Comparison of ENCODE assay signal across 8 cellular contexts in the genomic region with DNA sequence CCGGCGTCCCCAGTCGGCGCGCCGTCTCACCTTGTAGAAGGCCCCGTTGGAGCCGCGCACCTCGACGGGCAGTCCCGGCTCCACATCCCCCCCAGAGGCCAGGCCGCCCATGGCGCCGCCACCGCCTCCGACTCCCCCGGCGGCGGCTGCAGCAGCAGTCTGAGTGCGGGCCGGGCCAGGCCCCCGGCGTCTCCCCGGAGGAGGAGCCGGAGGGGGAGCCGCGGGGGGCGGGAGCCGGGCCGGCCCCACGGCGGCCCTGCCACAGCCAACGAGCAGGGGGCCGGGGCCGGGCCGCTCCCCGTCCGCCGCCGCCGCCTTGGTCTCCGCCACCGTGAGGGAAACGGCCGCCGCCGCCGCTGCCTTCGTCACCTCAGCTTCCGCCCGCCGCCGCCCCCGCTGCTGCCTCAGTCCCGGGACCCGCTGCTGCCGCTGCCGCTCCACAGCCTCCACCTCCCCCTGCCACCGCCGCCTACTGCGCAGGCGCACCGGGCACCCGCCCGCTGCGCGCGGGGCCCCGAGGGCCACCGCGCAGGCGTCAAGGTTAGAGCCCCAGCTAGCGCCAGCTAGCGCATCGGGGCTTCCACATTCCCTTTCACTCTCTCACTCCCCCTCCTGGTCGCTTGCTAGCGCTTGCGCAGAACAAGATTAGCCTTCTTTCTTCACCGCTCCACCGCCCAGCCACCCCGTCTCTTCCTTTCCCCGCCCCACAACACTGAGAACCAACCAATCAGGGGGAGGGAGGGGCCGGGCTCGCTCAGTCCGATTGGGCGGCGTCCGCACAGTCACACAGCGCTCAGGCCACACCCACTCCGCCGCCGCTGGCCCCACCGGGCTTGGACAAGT. TPM values are rescaled to one million over a fixed set of nuclear protein-coding genes. Genes with fewer than 3 reads are reported as not detected.
A peak's percentile ranks its signal among the peaks of the same experiment; 100 is the strongest.
DNase-seq lines count a peak whose midpoint lies in the region; ATAC-seq and TF ChIP-seq lines count a peak whose summit lies in the region.

A gene (minus strand): TSS at position 476 of the 843 bp plus-strand sequence. CDS start 365 bp downstream, at position 111.

- no peaks in the 10 kb centered on the region for H3K27me3 ChIP-seq in mononuclear cell (ENCODE audit: insufficient read depth, low read length)

- DNase-seq in DMS153 treated with DMSO at 0.1 percent for 48 hours (lab: John Stamatoyannopoulos, UW; ENCODE audit: unreplicated experiment) (peak; percentile 93), OCI-M2 (lab: John Stamatoyannopoulos, UW; ENCODE audit: unreplicated experiment) (peak; percentile 87), activated T-cell treated with anti-CD3 and anti-CD28 coated beads for 4 hours (peak; percentile 97), epidermal melanocyte (ENCODE audit: insufficient read length, low spot score) (peak; percentile 99)
- DNase-seq in stimulated activated CD8-positive, alpha-beta memory T cell treated with anti-CD3 and anti-CD28 coated beads, Interleukin-4, amount 100 ng/mL, for 1 hour (ENCODE audit: low read depth in 2 of 2, low spot score in 1 of 2) = peak; percentile 94 to 97

- TF ChIP-seq EP300 in Ishikawa (IDR thresholded peaks at IDR 0.05; ENCODE audit: borderline replicate concordance) = no peak

- H3K4me1 ChIP-seq in mononuclear cell (ENCODE audit: insufficient read depth, low read length) = peaks cover 38% of the 10 kb centered on the region

- peak within 1 kb of the TSS; percentile 71 for H3K4me3 ChIP-seq in mononuclear cell (ENCODE audit: low read length)

- peak; percentile 88 for ATAC-seq in GM21529 (IDR thresholded peaks at IDR 0.05; ENCODE audit: unreplicated experiment)

- H3K9me3 ChIP-seq in mononuclear cell (ENCODE audit: low read depth, low read length) = no peaks in the 10 kb centered on the region

- TF ChIP-seq RAD21 in Ishikawa (IDR thresholded peaks at IDR 0.05; ENCODE audit: low read depth) = no peak

TF ChIP-seq in Ishikawa, 13 proteins besides CTCF, POLR2A, EP300 and RAD21:
- TF ChIP-seq, protein P1, sequence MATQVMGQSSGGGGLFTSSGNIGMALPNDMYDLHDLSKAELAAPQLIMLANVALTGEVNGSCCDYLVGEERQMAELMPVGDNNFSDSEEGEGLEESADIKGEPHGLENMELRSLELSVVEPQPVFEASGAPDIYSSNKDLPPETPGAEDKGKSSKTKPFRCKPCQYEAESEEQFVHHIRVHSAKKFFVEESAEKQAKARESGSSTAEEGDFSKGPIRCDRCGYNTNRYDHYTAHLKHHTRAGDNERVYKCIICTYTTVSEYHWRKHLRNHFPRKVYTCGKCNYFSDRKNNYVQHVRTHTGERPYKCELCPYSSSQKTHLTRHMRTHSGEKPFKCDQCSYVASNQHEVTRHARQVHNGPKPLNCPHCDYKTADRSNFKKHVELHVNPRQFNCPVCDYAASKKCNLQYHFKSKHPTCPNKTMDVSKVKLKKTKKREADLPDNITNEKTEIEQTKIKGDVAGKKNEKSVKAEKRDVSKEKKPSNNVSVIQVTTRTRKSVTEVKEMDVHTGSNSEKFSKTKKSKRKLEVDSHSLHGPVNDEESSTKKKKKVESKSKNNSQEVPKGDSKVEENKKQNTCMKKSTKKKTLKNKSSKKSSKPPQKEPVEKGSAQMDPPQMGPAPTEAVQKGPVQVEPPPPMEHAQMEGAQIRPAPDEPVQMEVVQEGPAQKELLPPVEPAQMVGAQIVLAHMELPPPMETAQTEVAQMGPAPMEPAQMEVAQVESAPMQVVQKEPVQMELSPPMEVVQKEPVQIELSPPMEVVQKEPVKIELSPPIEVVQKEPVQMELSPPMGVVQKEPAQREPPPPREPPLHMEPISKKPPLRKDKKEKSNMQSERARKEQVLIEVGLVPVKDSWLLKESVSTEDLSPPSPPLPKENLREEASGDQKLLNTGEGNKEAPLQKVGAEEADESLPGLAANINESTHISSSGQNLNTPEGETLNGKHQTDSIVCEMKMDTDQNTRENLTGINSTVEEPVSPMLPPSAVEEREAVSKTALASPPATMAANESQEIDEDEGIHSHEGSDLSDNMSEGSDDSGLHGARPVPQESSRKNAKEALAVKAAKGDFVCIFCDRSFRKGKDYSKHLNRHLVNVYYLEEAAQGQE (IDR thresholded peaks at IDR 0.05; ENCODE audit: low read depth) = no peak
- TF ChIP-seq, protein P2, sequence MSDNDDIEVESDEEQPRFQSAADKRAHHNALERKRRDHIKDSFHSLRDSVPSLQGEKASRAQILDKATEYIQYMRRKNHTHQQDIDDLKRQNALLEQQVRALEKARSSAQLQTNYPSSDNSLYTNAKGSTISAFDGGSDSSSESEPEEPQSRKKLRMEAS (IDR thresholded peaks at IDR 0.05) = peak; percentile 29
- peak; percentile 14 for TF ChIP-seq TEAD4 (IDR thresholded peaks at IDR 0.05)
- TF ChIP-seq TCF12 (IDR thresholded peaks at IDR 0.05; ENCODE audit: low read depth) = no peak
- TF ChIP-seq, protein P3, sequence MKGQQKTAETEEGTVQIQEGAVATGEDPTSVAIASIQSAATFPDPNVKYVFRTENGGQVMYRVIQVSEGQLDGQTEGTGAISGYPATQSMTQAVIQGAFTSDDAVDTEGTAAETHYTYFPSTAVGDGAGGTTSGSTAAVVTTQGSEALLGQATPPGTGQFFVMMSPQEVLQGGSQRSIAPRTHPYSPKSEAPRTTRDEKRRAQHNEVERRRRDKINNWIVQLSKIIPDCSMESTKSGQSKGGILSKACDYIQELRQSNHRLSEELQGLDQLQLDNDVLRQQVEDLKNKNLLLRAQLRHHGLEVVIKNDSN (IDR thresholded peaks at IDR 0.05) = no peak; the same call in 1 of the 2 replicates
- peak; percentile 81 for TF ChIP-seq ZBTB7A (IDR thresholded peaks at IDR 0.05; ENCODE audit: low read depth)
- TF ChIP-seq NFIC (IDR thresholded peaks at IDR 0.05) = no peak
- no peak for TF ChIP-seq CEBPB (IDR thresholded peaks at IDR 0.05)
- peak; percentile 64 for TF ChIP-seq EGR1 (IDR thresholded peaks at IDR 0.05)
- TF ChIP-seq CREB1 (IDR thresholded peaks at IDR 0.05; ENCODE audit: low read depth) = 0 out of 2 replicates have a peak, but pooled peaks have one; percentile 50
- no peak for TF ChIP-seq YY1 (IDR thresholded peaks at IDR 0.05; ENCODE audit: low read depth)
- TF ChIP-seq TAF1 (IDR thresholded peaks at IDR 0.05; ENCODE audit: low read depth) = no peak; the same call in 1 of the 2 replicates
- no peak for TF ChIP-seq FOXM1 (IDR thresholded peaks at IDR 0.05; ENCODE audit: borderline replicate concordance, low read depth)

RNA-seq across cellular contexts. Expression of the gene that starts here (rescaled TPM):
- 7.7 TPM for total RNA-seq in mononuclear cell

Comparison
In these comparisons a context has a peak if more than half of its experiments do, and no peak if none do; other contexts are left out.
1. Peak in every context shown above with its lines: DNase-seq, ATAC-seq and H3K4me3 ChIP-seq.